Comparison of ENCODE assay signal across 14 cellular contexts in the genomic region with DNA sequence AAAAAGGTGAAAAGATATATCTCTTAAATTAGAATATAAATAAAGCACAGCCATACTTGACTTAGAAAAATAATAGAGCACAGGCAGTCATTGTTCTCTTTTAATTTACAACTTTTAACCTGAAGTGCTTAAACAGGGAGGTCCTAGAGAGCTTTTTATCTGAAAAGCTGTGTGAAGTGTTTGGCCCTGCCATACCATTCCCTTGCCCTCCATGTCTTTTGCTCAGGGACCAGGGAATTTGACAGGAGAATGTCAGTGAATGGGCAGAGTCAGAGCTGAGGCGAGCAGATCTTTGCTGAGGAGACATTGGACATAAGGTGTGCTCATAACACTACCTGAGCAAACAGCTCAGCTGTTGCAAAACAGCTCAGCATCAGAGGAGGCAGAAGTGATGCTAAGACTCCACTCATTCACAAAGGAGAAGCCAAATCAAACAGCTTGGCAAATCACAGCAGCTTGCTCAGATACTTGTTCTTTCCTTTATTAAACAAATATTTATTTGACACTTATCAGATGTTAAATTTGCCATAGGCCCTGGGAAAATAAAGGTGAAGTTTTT. TPM values are rescaled to one million over a fixed set of nuclear protein-coding genes. Genes with fewer than 3 reads are reported as not detected.
A peak's percentile ranks its signal among the peaks of the same experiment; 100 is the strongest.
DNase-seq lines count a peak whose midpoint lies in the region; ATAC-seq and TF ChIP-seq lines count a peak whose summit lies in the region.
"Had no signal": no experiment of that assay in that cellular context is flagged by ENCODE, and none has a peak within 500 bp of the region (broad histone marks: within the 10 kb centered on the region; RNA-seq: fewer than 3 reads in every experiment).

No MANE protein-coding gene starts in this region.

- TF ChIP-seq POLR2A in stomach (IDR thresholded peaks at IDR 0.05): no peak

- ATAC-seq in left lung (peak; percentile 98), HG02938 (IDR thresholded peaks at IDR 0.05; ENCODE audit: unreplicated experiment) (no peak)
- ATAC-seq: HCT116 had no signal

- no peak overlapping the region for H3K4me3 ChIP-seq in LNCaP clone FGC (ENCODE audit: low read depth, low read length)
- no peak overlapping the region for H3K4me3 ChIP-seq in left lung
- H3K4me3 ChIP-seq in stomach: no peak overlapping the region
- H3K4me3 ChIP-seq in left ventricle myocardium inferior: no peak overlapping the region
- H3K4me3 ChIP-seq: BLaER1 treated with 17β-estradiol and CSF1 and Interleukin-3, amounts not matched to agents 10 nM and 100 nM had no signal

- H3K27ac ChIP-seq in VCaP (peak overlapping the region; percentile 51), left lung (peak overlapping the region; percentile 7 to 13), stomach (no peak overlapping the region), left ventricle myocardium inferior (replicated peaks) (no peak overlapping the region)
- H3K27ac ChIP-seq: BLaER1 treated with 17β-estradiol and CSF1 and Interleukin-3, amounts not matched to agents 10 nM and 100 nM had no signal

- H3K27me3 Mint-ChIP-seq in type B pancreatic cell: peaks cover 8% of the 10 kb centered on the region

- no peak for TF ChIP-seq EP300 in stomach (IDR thresholded peaks at IDR 0.05)

- H3K4me1 Mint-ChIP-seq in type B pancreatic cell (ENCODE audit: unreplicated experiment): no peaks in the 10 kb centered on the region
- H3K4me1 Mint-ChIP-seq: CD4-positive, CD25-positive, alpha-beta regulatory T cell had no signal

- no peaks in the 10 kb centered on the region for H3K36me3 ChIP-seq in left lung
- no peaks in the 10 kb centered on the region for H3K36me3 ChIP-seq in stomach
- H3K36me3 ChIP-seq in left ventricle myocardium inferior: no peaks in the 10 kb centered on the region
- H3K36me3 ChIP-seq: BLaER1 treated with 17β-estradiol and CSF1 and Interleukin-3, amounts not matched to agents 10 nM and 100 nM had no signal

- intact Hi-C loops in left lung (cut with DNase I): no loop called here
- intact Hi-C loops in stomach (cut with DNase I; ENCODE audit: low total_unique reads): no loop called here
- intact Hi-C loops in left ventricle myocardium inferior (cut with micrococcal nuclease): no loop called here

- peaks cover 0 to 4% of the 10 kb centered on the region in 2 donors for H3K27me3 ChIP-seq in left lung
- peaks cover 0 to 23% (median 0%) of the 10 kb centered on the region in 3 donors for H3K27me3 ChIP-seq in stomach
- peaks cover 11% of the 10 kb centered on the region for H3K27me3 ChIP-seq in left ventricle myocardium inferior (ENCODE audit: low read depth)
- H3K27me3 ChIP-seq: BLaER1 treated with 17β-estradiol and CSF1 and Interleukin-3, amounts not matched to agents 10 nM and 100 nM had no signal

- no peak overlapping the region for H3K27ac Mint-ChIP-seq in type B pancreatic cell
- H3K27ac Mint-ChIP-seq: CD4-positive, CD25-positive, alpha-beta regulatory T cell had no signal

- no peaks in the 10 kb centered on the region for H3K36me3 Mint-ChIP-seq in type B pancreatic cell
- H3K36me3 Mint-ChIP-seq: CD4-positive, CD25-positive, alpha-beta regulatory T cell had no signal

- H3K9me3 Mint-ChIP-seq in type B pancreatic cell: no peaks in the 10 kb centered on the region

- no peak overlapping the region for H3K4me3 Mint-ChIP-seq in type B pancreatic cell
- H3K4me3 Mint-ChIP-seq: CD4-positive, CD25-positive, alpha-beta regulatory T cell had no signal

- H3K4me1 ChIP-seq in left lung: no peaks in the 10 kb centered on the region
- peaks cover 0 to 10% (median 3%) of the 10 kb centered on the region in 4 donors for H3K4me1 ChIP-seq in stomach
- H3K4me1 ChIP-seq in left ventricle myocardium inferior: no peaks in the 10 kb centered on the region

- 24 to 45% (median 33%) methylated on average over 1 of the region's 1 CpG for WGBS in stomach, 5 donors

- no peaks in the 10 kb centered on the region for H3K9me3 ChIP-seq in left lung
- H3K9me3 ChIP-seq in stomach: no peaks in the 10 kb centered on the region
- no peaks in the 10 kb centered on the region for H3K9me3 ChIP-seq in left ventricle myocardium inferior (replicated peaks)

- TF ChIP-seq CTCF in LNCaP clone FGC (IDR thresholded peaks at IDR 0.05; ENCODE audit: control insufficient read depth, extremely low read depth, insufficient read depth) (no peak), VCaP (conservative IDR thresholded peaks at IDR 0.05) (no peak), left lung (IDR thresholded peaks at IDR 0.05) (no peak), stomach (IDR thresholded peaks at IDR 0.05) (no peak), left ventricle myocardium inferior (IDR thresholded peaks at IDR 0.05; ENCODE audit: borderline replicate concordance) (no peak), type B pancreatic cell (conservative IDR thresholded peaks at IDR 0.05) (no peak)

- peak; percentile 97 for DNase-seq in LNCaP clone FGC (ENCODE audit: low read depth)
- peak in 1 of 2 donors; percentile 45 for DNase-seq in left lung
- DNase-seq in stomach: peak; percentile 37
- DNase-seq in NCI-H2171 (lab: John Stamatoyannopoulos, UW): no peak
- DNase-seq in left ventricle myocardium inferior: no peak
- no peak for DNase-seq in type B pancreatic cell (ENCODE audit: extremely low spot score, unreplicated experiment)
- DNase-seq: ACHN; CD4-positive, CD25-positive, alpha-beta regulatory T cell; DMS53; GF-D8 had no signal

RNA-seq across cellular contexts. Expression of a gene that starts 14.9 kb away (rescaled TPM):
- total RNA-seq in left lung: 100 to 1,000 TPM; 213 to 217 TPM
- total RNA-seq in stomach: 100 to 1,000 TPM in 4 of 5 donors, 10 to 100 TPM in 1; 46.1 to 310 (median 120) TPM
- 100 to 1,000 TPM; 107 to 178 (median 127) TPM for polyA plus RNA-seq in stomach
- total RNA-seq in left ventricle myocardium inferior: 718 TPM
- total RNA-seq in type B pancreatic cell (ENCODE audit: low replicate concordance): 133 and 206 TPM in 2 replicates

Comparison
In these comparisons a context has a peak if more than half of its experiments do, and no peak if none do; other contexts are left out.
1. DNase-seq: peak in LNCaP clone FGC (single experiment) and stomach (single experiment); none in NCI-H2171 (single experiment), left ventricle myocardium inferior (single experiment) and type B pancreatic cell (single experiment).
2. H3K27ac ChIP-seq: peak in VCaP (single experiment) and left lung (2 of 2); none in stomach (0 of 5) and left ventricle myocardium inferior (single experiment).